ENCODE assay signal across 35 cellular contexts in genomic region chr12:111340231-111340630, GRCh38.
"Had no signal": no experiment of that assay in that cellular context is flagged by ENCODE, and none has a peak within 500 bp of the region (broad histone marks: within the 10 kb centered on the region; RNA-seq: fewer than 3 reads in every experiment).

No MANE protein-coding gene starts in this region.

- H3K27ac ChIP-seq: KMS-11 had no signal

- H3K36me3 ChIP-seq: MG63 had no signal

- H3K9me3 ChIP-seq: MG63 had no signal

- H3K4me3 ChIP-seq: MG63 had no signal

- H3K27me3 ChIP-seq: MG63 had no signal

- H3K9ac ChIP-seq: KMS-11 had no signal

- DNase-seq: Karpas-422, Kasumi-1, MG63, MM.1S, NCI-H1048, NCI-H1092, NCI-H1092 treated with DMSO at 0.1 percent for 48 hours, NCI-H1105, NCI-H1105 treated with DMSO at 0.1 percent for 48 hours, NCI-H1417, NCI-H1417 treated with DMSO at 0.1 percent for 48 hours, NCI-H1436, NCI-H1436 treated with DMSO at 0.1 percent for 48 hours, NCI-H146, NCI-H1694, NCI-H1694 treated with DMSO at 0.1 percent for 48 hours, NCI-H187, NCI-H187 treated with DMSO at 0.1 percent for 48 hours, NCI-H1930, NCI-H2029, NCI-H2029 treated with DMSO at 0.1 percent for 48 hours, NCI-H2081, NCI-H2081 treated with DMSO at 0.1 percent for 48 hours, NCI-H2107, NCI-H2171, NCI-H2171 treated with DMSO at 0.1 percent for 48 hours, NCI-H2227 treated with DMSO at 0.1 percent for 48 hours, NCI-H226, NCI-H345, NCI-H446, NCI-H446 treated with DMSO at 0.1 percent for 48 hours, NCI-H510A, NCI-H510A treated with DMSO at 0.1 percent for 48 hours, NCI-H524 had no signal

- H3K4me2 ChIP-seq: KMS-11 had no signal
